ENCODE assay signal across 10 cellular contexts in the genomic region with DNA sequence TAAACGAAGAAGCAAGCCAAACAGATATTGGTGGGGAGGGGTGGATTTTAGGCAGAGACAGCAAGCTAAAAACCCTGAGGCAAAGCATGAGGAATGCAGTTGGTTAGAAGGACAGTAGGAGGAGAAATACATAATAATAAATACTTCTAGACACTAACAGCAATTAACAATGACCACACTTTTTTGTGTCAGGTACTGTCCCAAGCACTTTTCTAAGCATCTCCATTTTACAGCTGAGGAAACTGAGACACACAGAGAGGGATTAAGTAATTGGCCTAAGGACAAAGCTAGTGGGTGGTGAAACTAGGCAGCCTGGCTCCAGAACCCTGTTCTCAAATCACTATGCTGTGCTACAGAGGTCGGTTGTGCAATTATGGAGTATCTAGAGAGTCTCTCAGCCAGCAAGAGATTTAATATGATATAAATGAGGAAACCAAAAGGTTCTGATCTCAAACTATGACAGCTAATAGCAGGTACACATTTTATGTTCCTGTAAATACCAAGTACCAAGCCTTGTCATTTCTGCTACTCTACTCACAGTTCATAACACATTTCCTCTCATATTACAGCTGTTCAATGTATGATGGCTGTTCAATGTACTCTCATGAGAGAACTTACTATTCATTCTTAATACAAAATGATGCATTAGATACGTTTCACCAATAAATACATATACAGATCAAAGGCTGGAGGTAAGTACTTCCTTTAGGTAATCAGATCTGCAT. TPM values are rescaled to one million over a fixed set of nuclear protein-coding genes. Genes with fewer than 3 reads are reported as not detected.
A peak's percentile ranks its signal among the peaks of the same experiment; 100 is the strongest.
DNase-seq lines count a peak whose midpoint lies in the region; ATAC-seq and TF ChIP-seq lines count a peak whose summit lies in the region.
"Had no signal": no experiment of that assay in that cellular context is flagged by ENCODE, and none has a peak within 500 bp of the region (broad histone marks: within the 10 kb centered on the region; RNA-seq: fewer than 3 reads in every experiment).

No MANE protein-coding gene starts in this region.

- H3K36me3 ChIP-seq in BJ (ENCODE audit: control insufficient read depth, insufficient read depth, low read length) (no peaks in the 10 kb centered on the region), HEK293 (ENCODE audit: control insufficient read depth in 2 of 2, insufficient read depth in 1 of 2, low read length in 2 of 2) (no peaks in the 10 kb centered on the region), mammary epithelial cell (ENCODE audit: insufficient read depth, low read length) (no peaks in the 10 kb centered on the region)
- H3K36me3 ChIP-seq: suprapubic skin had no signal

- H2AFZ ChIP-seq in mammary epithelial cell (ENCODE audit: low read depth, low read length): no peak overlapping the region

- H3K27ac ChIP-seq in HEK293 (ENCODE audit: extremely low read depth, low read depth, low read length) (no peak overlapping the region), mammary epithelial cell (ENCODE audit: insufficient read depth, low read depth, low read length) (peak overlapping the region; percentile 18)
- H3K27ac ChIP-seq: suprapubic skin had no signal

- peaks cover 74% of the 10 kb centered on the region for H3K4me1 Mint-ChIP-seq in mesothelial cell of epicardium

- peak overlapping the region; percentile 68 for H3K27ac Mint-ChIP-seq in mesothelial cell of epicardium

- H3K79me2 ChIP-seq in mammary epithelial cell (ENCODE audit: insufficient read depth, low read length): peaks cover 99% of the 10 kb centered on the region

- in situ Hi-C loops in mammary epithelial cell (cut with MboI; ENCODE audit: low sequenced_read_pairs in 2 of 2): loop anchor here in 1 of 2 donors (10.0 kb wide), 1 partner anchor 47 kb away; no protein-coding TSS in a partner anchor

- no peaks in the 10 kb centered on the region for H4K20me1 ChIP-seq in mammary epithelial cell (ENCODE audit: insufficient read depth, low read length)

- no peaks in the 10 kb centered on the region for H3K27me3 Mint-ChIP-seq in mesothelial cell of epicardium (ENCODE audit: low read depth)

- H3K27me3 ChIP-seq in BJ (ENCODE audit: control insufficient read depth, insufficient read depth, low read length) (no peaks in the 10 kb centered on the region), mammary epithelial cell (ENCODE audit: insufficient read depth, low read length) (no peaks in the 10 kb centered on the region)
- H3K27me3 ChIP-seq: suprapubic skin had no signal

- DNase-seq in BJ (ENCODE audit: low read depth): no peak
- peak; percentile 70 for DNase-seq in mammary epithelial cell
- no peak for DNase-seq in mesothelial cell of epicardium (ENCODE audit: low spot score in 2 of 2, unreplicated experiment in 2 of 2)
- DNase-seq: activated CD8-positive, alpha-beta memory T cell treated with anti-CD3 and anti-CD28 coated beads, Interleukin-2, amount 50 U/mL, for 4 hours had no signal

- H3K4me3 Mint-ChIP-seq in mesothelial cell of epicardium: no peak overlapping the region

- ATAC-seq in HG03135 (IDR thresholded peaks at IDR 0.05; ENCODE audit: unreplicated experiment) (no peak), GM18520 (IDR thresholded peaks at IDR 0.05; ENCODE audit: unreplicated experiment) (no peak), GM19035 (IDR thresholded peaks at IDR 0.05; ENCODE audit: unreplicated experiment) (no peak), HG02981 (IDR thresholded peaks at IDR 0.05; ENCODE audit: unreplicated experiment) (no peak)

- H3K4me3 ChIP-seq in BJ (ENCODE audit: low read depth, low read length) (no peak overlapping the region), HEK293 (ENCODE audit: low read depth, low read length) (no peak overlapping the region), mammary epithelial cell (replicated peaks in 1 of 3; ENCODE audit: insufficient read depth in 1 of 3, low read depth in 2 of 3, low read length in 3 of 3) (no peak overlapping the region)
- H3K4me3 ChIP-seq: suprapubic skin had no signal

- H3K9me3 Mint-ChIP-seq in mesothelial cell of epicardium: no peaks in the 10 kb centered on the region

- BruUV-seq in mammary epithelial cell (replicated peaks; lab: Mats Ljungman, UMichigan): no TSS peak

- dilution Hi-C loops in mammary epithelial cell (cut with HindIII; ENCODE audit: low sequenced_read_pairs): no loop called here

- intact Hi-C loops in mammary epithelial cell (cut with micrococcal nuclease): no loop called here

- no peak overlapping the region for H3K9ac ChIP-seq in mammary epithelial cell (ENCODE audit: insufficient read depth, low read length)

- H3K4me2 ChIP-seq in mammary epithelial cell (ENCODE audit: insufficient read depth, low read depth, low read length): peak overlapping the region; percentile 46

- H3K9me3 ChIP-seq in HEK293 (ENCODE audit: control insufficient read depth, insufficient read depth, low read depth, low read length): no peaks in the 10 kb centered on the region
- H3K9me3 ChIP-seq in mammary epithelial cell (replicated peaks; ENCODE audit: insufficient read depth, low read length): no peaks in the 10 kb centered on the region
- H3K9me3 ChIP-seq: suprapubic skin had no signal

- POLR2A ChIA-PET in BJ (lab: Charles Lee) (interaction anchor here (0.5 kb wide), 1 partner anchor 68 kb away, joined by 4 read pairs; no protein-coding TSS in a partner anchor), HEK293 (lab: Yijun Ruan, JAX) (no interaction called here)

- CTCF ChIA-PET in BJ (lab: Yijun Ruan, JAX): interaction anchor here (1.3 to 1.6 kb wide), 2 partner anchors 10 to 19 kb away, joined by 5 to 6 read pairs; no protein-coding TSS in a partner anchor
- CTCF ChIA-PET in HEK293 (lab: Yijun Ruan, JAX): interaction anchor here (0.6 to 1.3 kb wide), 5 partner anchors 26 to 589 kb away, joined by 3 to 7 read pairs (median 3); no protein-coding TSS in a partner anchor
- CTCF ChIA-PET in mammary epithelial cell (lab: Charles Lee; ENCODE audit: low non-redundant PET): no interaction called here

- WGBS in mammary epithelial cell (ENCODE audit: low coverage, missing lambda C conversion rate): 33% methylated on average over 3 of the region's 3 CpGs

- H3K4me1 ChIP-seq in HEK293 (ENCODE audit: control insufficient read depth, insufficient read depth, low read length) (peaks cover 41% of the 10 kb centered on the region), mammary epithelial cell (ENCODE audit: insufficient read depth, low read length) (peaks cover 31% of the 10 kb centered on the region)

- no peaks in the 10 kb centered on the region for H3K36me3 Mint-ChIP-seq in mesothelial cell of epicardium

- TF ChIP-seq CTCF in BJ (IDR thresholded peaks at IDR 0.05; ENCODE audit: insufficient read depth, low read depth, low read length) (0 out of 2 replicates have a peak, but pooled peaks have one; percentile 7), HEK293 (tag by site-specific recombination; IDR thresholded peaks at IDR 0.05) (no peak), mammary epithelial cell (conservative IDR thresholded peaks at IDR 0.05 in 1 of 2, IDR thresholded peaks at IDR 0.05 in 1 of 2; ENCODE audit: extremely low read depth in 1 of 2, insufficient read depth in 1 of 2, low read depth in 1 of 2, low read length in 2 of 2) (no peak), mesothelial cell of epicardium (IDR thresholded peaks at IDR 0.05; ENCODE audit: unreplicated experiment) (no peak)

TF ChIP-seq in HEK293, 187 proteins besides CTCF, POLR2A, EP300 and RAD21:
- TF ChIP-seq, protein P1, sequence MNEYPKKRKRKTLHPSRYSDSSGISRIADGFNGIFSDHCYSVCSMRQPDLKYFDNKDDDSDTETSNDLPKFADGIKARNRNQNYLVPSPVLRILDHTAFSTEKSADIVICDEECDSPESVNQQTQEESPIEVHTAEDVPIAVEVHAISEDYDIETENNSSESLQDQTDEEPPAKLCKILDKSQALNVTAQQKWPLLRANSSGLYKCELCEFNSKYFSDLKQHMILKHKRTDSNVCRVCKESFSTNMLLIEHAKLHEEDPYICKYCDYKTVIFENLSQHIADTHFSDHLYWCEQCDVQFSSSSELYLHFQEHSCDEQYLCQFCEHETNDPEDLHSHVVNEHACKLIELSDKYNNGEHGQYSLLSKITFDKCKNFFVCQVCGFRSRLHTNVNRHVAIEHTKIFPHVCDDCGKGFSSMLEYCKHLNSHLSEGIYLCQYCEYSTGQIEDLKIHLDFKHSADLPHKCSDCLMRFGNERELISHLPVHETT (tag by site-specific recombination; IDR thresholded peaks at IDR 0.05): no peak
- peak; percentile 28; the same call in 1 of the 2 replicates for TF ChIP-seq ZNF394 (tag by site-specific recombination; IDR thresholded peaks at IDR 0.05; ENCODE audit: borderline replicate concordance)
- TF ChIP-seq, protein P2, sequence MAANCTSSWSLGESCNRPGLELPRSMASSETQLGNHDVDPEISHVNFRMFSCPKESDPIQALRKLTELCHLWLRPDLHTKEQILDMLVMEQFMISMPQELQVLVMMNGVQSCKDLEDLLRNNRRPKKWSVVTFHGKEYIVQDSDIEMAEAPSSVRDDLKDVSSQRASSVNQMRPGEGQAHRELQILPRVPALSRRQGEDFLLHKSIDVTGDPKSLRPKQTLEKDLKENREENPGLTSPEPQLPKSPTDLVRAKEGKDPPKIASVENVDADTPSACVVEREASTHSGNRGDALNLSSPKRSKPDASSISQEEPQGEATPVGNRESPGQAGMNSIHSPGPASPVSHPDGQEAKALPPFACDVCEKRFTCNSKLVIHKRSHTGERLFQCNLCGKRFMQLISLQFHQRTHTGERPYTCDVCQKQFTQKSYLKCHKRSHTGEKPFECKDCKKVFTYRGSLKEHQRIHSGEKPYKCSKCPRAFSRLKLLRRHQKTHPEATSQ (tag by site-specific recombination; IDR thresholded peaks at IDR 0.05): no peak
- peak; percentile 53; the same call in 1 of the 2 replicates for TF ChIP-seq MZF1 (tag by site-specific recombination; IDR thresholded peaks at IDR 0.05; ENCODE audit: borderline replicate concordance)
- TF ChIP-seq ZSCAN30 (tag by site-specific recombination; IDR thresholded peaks at IDR 0.05): 0 out of 2 replicates have a peak, but pooled peaks have one; percentile 22
- peak; percentile 16; the same call in 1 of the 2 replicates for TF ChIP-seq SP7 (tag by site-specific recombination; IDR thresholded peaks at IDR 0.05)
- TF ChIP-seq, protein P3, sequence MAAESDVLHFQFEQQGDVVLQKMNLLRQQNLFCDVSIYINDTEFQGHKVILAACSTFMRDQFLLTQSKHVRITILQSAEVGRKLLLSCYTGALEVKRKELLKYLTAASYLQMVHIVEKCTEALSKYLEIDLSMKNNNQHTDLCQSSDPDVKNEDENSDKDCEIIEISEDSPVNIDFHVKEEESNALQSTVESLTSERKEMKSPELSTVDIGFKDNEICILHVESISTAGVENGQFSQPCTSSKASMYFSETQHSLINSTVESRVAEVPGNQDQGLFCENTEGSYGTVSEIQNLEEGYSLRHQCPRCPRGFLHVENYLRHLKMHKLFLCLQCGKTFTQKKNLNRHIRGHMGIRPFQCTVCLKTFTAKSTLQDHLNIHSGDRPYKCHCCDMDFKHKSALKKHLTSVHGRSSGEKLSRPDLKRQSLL (tag by site-specific recombination; IDR thresholded peaks at IDR 0.05): peak; percentile 31; the same call in 1 of the 2 replicates

RNA-seq across cellular contexts. Expression of a gene that starts 5.3 kb away (rescaled TPM):
- 24.7 and 45.5 TPM in 2 replicates for polyA plus RNA-seq in BJ (2011; rRNA removed)
- 14.1 and 19.3 TPM in 2 replicates for polyA minus RNA-seq in BJ (2011; rRNA and poly(A)+ RNA removed)
- total RNA-seq in mammary epithelial cell: 10 to 100 TPM; 25.7 to 43.3 TPM
- polyA plus RNA-seq in mammary epithelial cell: 9.2 TPM
- polyA minus RNA-seq in mammary epithelial cell: 8.3 TPM
- total RNA-seq in mesothelial cell of epicardium: 77.8 to 78.4 TPM (median 78.0 TPM) in 3 replicates
